Comparison of ENCODE assay signal across 10 cellular contexts in the genomic region with DNA sequence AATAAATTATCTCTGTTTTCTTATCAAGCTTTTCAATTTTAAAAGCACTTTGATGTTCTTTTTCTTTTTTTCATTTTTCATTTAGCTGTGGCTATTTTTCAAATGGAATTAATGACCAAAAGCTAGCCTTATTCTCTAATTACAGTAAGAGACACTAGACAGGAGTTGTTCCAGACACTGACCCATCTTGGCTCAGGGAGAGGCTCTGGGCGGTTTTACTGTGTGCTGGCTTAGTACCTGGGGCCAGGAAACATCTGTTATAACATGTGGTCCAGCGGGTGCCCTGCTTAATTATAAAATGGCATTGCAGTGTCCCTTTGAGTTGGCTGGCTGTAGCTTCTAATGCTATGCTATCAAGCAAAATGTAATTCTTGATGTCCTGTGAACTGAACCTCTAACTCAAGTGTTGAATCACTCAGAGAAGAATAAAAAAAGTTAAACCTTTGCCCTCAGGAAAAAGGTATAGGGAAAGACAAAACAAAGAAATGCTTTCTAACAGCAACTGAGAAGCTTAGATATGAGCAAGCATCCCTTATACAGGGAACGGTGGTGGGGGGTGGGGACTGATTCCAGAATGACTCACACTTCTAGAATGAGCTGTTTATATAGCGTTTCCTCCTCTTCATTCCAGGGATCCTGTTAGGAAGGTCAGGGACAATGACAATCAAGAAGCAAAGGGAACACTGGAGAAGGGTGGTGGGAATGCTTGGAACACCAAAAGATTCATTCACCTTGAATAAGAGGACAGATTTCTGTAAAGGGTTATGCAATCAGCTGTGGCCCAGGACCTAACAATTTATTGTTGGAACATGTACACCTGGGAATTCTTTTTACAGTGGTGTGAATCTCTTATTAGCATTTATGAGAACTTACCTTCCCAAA. TPM values are rescaled to one million over a fixed set of nuclear protein-coding genes. Genes with fewer than 3 reads are reported as not detected.
DNase-seq lines count a peak whose midpoint lies in the region; ATAC-seq and TF ChIP-seq lines count a peak whose summit lies in the region.
"Had no signal": no experiment of that assay in that cellular context is flagged by ENCODE, and none has a peak within 500 bp of the region (broad histone marks: within the 10 kb centered on the region; RNA-seq: fewer than 3 reads in every experiment).

No MANE protein-coding gene starts in this region.

- H3K27me3 Mint-ChIP-seq in MCF 10A (ENCODE audit: insufficient read depth, unreplicated experiment) = no peaks in the 10 kb centered on the region

- H3K27ac ChIP-seq in vagina = peak overlapping the region; percentile 17

- POLR2A ChIA-PET in MCF 10A (lab: Yijun Ruan, JAX) = interaction anchor here (0.5 to 2.0 kb wide), 11 partner anchors 9 to 885 kb away, joined by 3 to 9 read pairs (median 3); no protein-coding TSS in a partner anchor

- H3K27me3 ChIP-seq in vagina = no peaks in the 10 kb centered on the region

- H3K9me3 ChIP-seq in vagina = no peaks in the 10 kb centered on the region

- peaks cover 8% of the 10 kb centered on the region for H3K9me3 Mint-ChIP-seq in MCF 10A (ENCODE audit: unreplicated experiment)
- H3K9me3 Mint-ChIP-seq: T-helper 2 cell treated with Interferon-gamma antibody and Interleukin-4, amounts not matched to agents 5 μg/mL and 100 μg/mL, for 36 hours had no signal

- peak; percentile 13 for DNase-seq in NCI-H748 (lab: John Stamatoyannopoulos, UW; ENCODE audit: unreplicated experiment)
- DNase-seq in NCI-H748 treated with DMSO at 0.1 percent for 48 hours (lab: John Stamatoyannopoulos, UW) = no peak
- DNase-seq in MCF 10A (ENCODE audit: unreplicated experiment) = peak; percentile 81
- peak; percentile 85 for DNase-seq in kidney tubule cell (ENCODE audit: low spot score)
- no peak for DNase-seq in vagina (ENCODE audit: extremely low spot score in 2 of 2)
- DNase-seq in activated T-cell treated with anti-CD3 and anti-CD28 coated beads, Interleukin-2, amount 50 U/mL, for 48 hours = no peak
- no peak for DNase-seq in UCSD-AML1 (lab: John Stamatoyannopoulos, UW; ENCODE audit: unreplicated experiment)
- DNase-seq: effector memory CD4-positive, alpha-beta T cell had no signal

- ATAC-seq in HG02759 (IDR thresholded peaks at IDR 0.05; ENCODE audit: unreplicated experiment) = no peak

- H3K27ac Mint-ChIP-seq in MCF 10A (ENCODE audit: low read depth, unreplicated experiment) = peak overlapping the region; percentile 57
- H3K27ac Mint-ChIP-seq: T-helper 2 cell treated with Interferon-gamma antibody and Interleukin-4, amounts not matched to agents 5 μg/mL and 100 μg/mL, for 36 hours had no signal

- TF ChIP-seq POLR2A in vagina (IDR thresholded peaks at IDR 0.05) = no peak

- intact Hi-C loops in MCF 10A (cut with micrococcal nuclease) = no loop called here
- intact Hi-C loops in vagina (cut with DNase I) = no loop called here

- no peak overlapping the region for H3K4me3 Mint-ChIP-seq in MCF 10A (ENCODE audit: unreplicated experiment)
- H3K4me3 Mint-ChIP-seq: T-helper 2 cell treated with Interferon-gamma antibody and Interleukin-4, amounts not matched to agents 5 μg/mL and 100 μg/mL, for 36 hours had no signal

- H3K4me3 ChIP-seq in vagina = no peak overlapping the region

- TF ChIP-seq CTCF in MCF 10A (IDR thresholded peaks at IDR 0.05; ENCODE audit: unreplicated experiment) = no peak
- TF ChIP-seq CTCF in vagina (IDR thresholded peaks at IDR 0.05) = no peak

- CTCF ChIA-PET in MCF 10A (lab: Yijun Ruan, JAX) = interaction anchor here (0.6 to 1.6 kb wide), 7 partner anchors 10 to 1189 kb away, joined by 3 to 10 read pairs (median 3); no protein-coding TSS in a partner anchor

- H3K4me1 ChIP-seq in vagina = peaks cover 15% of the 10 kb centered on the region

- peaks cover 7% of the 10 kb centered on the region for H3K4me1 Mint-ChIP-seq in MCF 10A (ENCODE audit: insufficient read depth, unreplicated experiment)

- peaks cover 5% of the 10 kb centered on the region for H3K36me3 Mint-ChIP-seq in MCF 10A (ENCODE audit: insufficient read depth, unreplicated experiment)

- no TSS peak for BruUV-seq in MCF 10A (replicated peaks; lab: Mats Ljungman, UMichigan)

- no peaks in the 10 kb centered on the region for H3K36me3 ChIP-seq in vagina

RNA-seq across cellular contexts. Expression of gene NFIB, which starts 58.7 kb away (rescaled TPM):
- total RNA-seq in MCF 10A (2022) (52.2 and 70.8 TPM in 2 replicates), vagina (73.4 TPM)

Comparison
In these comparisons a context has a peak if more than half of its experiments do, and no peak if none do; other contexts are left out.
1. DNase-seq: peak in NCI-H748 (single experiment), MCF 10A (single experiment) and kidney tubule cell (single experiment); none in NCI-H748 treated with DMSO at 0.1 percent for 48 hours (single experiment), vagina (0 of 2), activated T-cell treated with anti-CD3 and anti-CD28 coated beads, Interleukin-2, amount 50 U/mL, for 48 hours (0 of 2) and UCSD-AML1 (single experiment).